Comparison of ENCODE assay signal across 8 cellular contexts in genomic region chr2:108594982-108595464, GRCh38.
DNase-seq lines count a peak whose midpoint lies in the region; TF ChIP-seq lines count a peak whose summit lies in the region.

No MANE protein-coding gene starts in this region.

- H3K27ac ChIP-seq in mesenchymal stem cell (ENCODE audit: low read length, poor library complexity, severe bottlenecking): peak overlapping the region; percentile 100

- WGBS in mesenchymal stem cell: 0% methylated on average over 4 of the region's 4 CpGs

- H3K4me2 ChIP-seq in Loucy (ENCODE audit: low read depth, low read length, poor library complexity, severe bottlenecking): peak overlapping the region; percentile 87
- peak overlapping the region; percentile 2 for H3K4me2 ChIP-seq in mesenchymal stem cell (ENCODE audit: low read length, poor library complexity, severe bottlenecking)

- H3K4me3 ChIP-seq in Loucy (ENCODE audit: low read length, poor library complexity, severe bottlenecking): peak overlapping the region; percentile 62
- H3K4me3 ChIP-seq in mesenchymal stem cell (ENCODE audit: insufficient read depth in 1 of 2, low read depth in 1 of 2, low read length in 2 of 2): peak overlapping the region in 1 of 2 experiments; percentile 0

- peaks cover 57% of the 10 kb centered on the region for H3K4me1 ChIP-seq in Loucy (ENCODE audit: insufficient read depth, low read length, poor library complexity, severe bottlenecking)
- peaks cover 6% of the 10 kb centered on the region for H3K4me1 ChIP-seq in mesenchymal stem cell (ENCODE audit: control insufficient read depth, insufficient read depth, low read depth, low read length)

- peak overlapping the region; percentile 7 to 79 for H3K4ac ChIP-seq in mesenchymal stem cell (ENCODE audit: low read depth in 1 of 2, low read length in 2 of 2)

- TF ChIP-seq CTCF in Loucy (conservative IDR thresholded peaks at IDR 0.05; ENCODE audit: low read length) (no peak), brain (conservative IDR thresholded peaks at IDR 0.05) (no peak)

- H3K9ac ChIP-seq in Loucy (ENCODE audit: low read depth, low read length, poor library complexity, severe bottlenecking) (peak overlapping the region; percentile 77), mesenchymal stem cell (ENCODE audit: low read length) (peak overlapping the region; percentile 86)

- H3K4me1 Mint-ChIP-seq in brain: peaks cover 51% of the 10 kb centered on the region

- H3K23ac ChIP-seq in mesenchymal stem cell (ENCODE audit: low read length in 2 of 2): no peak overlapping the region

- H2BK120ac ChIP-seq in mesenchymal stem cell (ENCODE audit: low read depth, low read length): no peak overlapping the region

- H3K9me3 ChIP-seq in Loucy (ENCODE audit: insufficient read depth, low read depth, low read length) (no peaks in the 10 kb centered on the region), mesenchymal stem cell (ENCODE audit: control insufficient read depth, low read length) (no peaks in the 10 kb centered on the region)

- no peaks in the 10 kb centered on the region for H3K27me3 Mint-ChIP-seq in brain

- no peak overlapping the region for H2AFZ ChIP-seq in Loucy (ENCODE audit: low read length)
- no peak overlapping the region for H2AFZ ChIP-seq in mesenchymal stem cell (ENCODE audit: low read depth, low read length)

- no peak overlapping the region for H2BK15ac ChIP-seq in mesenchymal stem cell (ENCODE audit: low read depth, poor library complexity, severe bottlenecking)

- no peak overlapping the region for H4K91ac ChIP-seq in mesenchymal stem cell (ENCODE audit: low read length)

- peaks cover 3% of the 10 kb centered on the region for H3K36me3 Mint-ChIP-seq in brain

- no peak overlapping the region for H3K4me3 Mint-ChIP-seq in brain

- H2AK5ac ChIP-seq in mesenchymal stem cell (ENCODE audit: low read length, severe bottlenecking): peak overlapping the region; percentile 90

- peaks cover 0 to 7% (median 0%) of the 10 kb centered on the region in 5 experiments for H3K9me3 Mint-ChIP-seq in brain

- H3K9me2 ChIP-seq in Loucy (replicated peaks; ENCODE audit: low read depth, low read length): no peaks in the 10 kb centered on the region

- H3K27me3 ChIP-seq in Loucy (ENCODE audit: insufficient read depth, low read length, poor library complexity, severe bottlenecking) (no peaks in the 10 kb centered on the region), mesenchymal stem cell (ENCODE audit: control insufficient read depth in 1 of 2, insufficient read depth in 1 of 2, low read length in 2 of 2) (no peaks in the 10 kb centered on the region)

- H2BK5ac ChIP-seq in mesenchymal stem cell (ENCODE audit: low read depth, low read length, poor library complexity, severe bottlenecking): peak overlapping the region; percentile 98

- H3K14ac ChIP-seq in mesenchymal stem cell (ENCODE audit: low read length in 2 of 2): no peak overlapping the region

- H3F3A ChIP-seq in Loucy (ENCODE audit: low read depth): peaks cover 16% of the 10 kb centered on the region

- peak overlapping the region in 1 of 2 experiments; percentile 94 for H2BK12ac ChIP-seq in mesenchymal stem cell (ENCODE audit: low read length in 2 of 2)

- H3K79me2 ChIP-seq in Loucy (ENCODE audit: insufficient read depth, low read length): peaks cover 55% of the 10 kb centered on the region

- no peaks in the 10 kb centered on the region for H4K20me1 ChIP-seq in Loucy (ENCODE audit: insufficient read depth, low read length, poor library complexity, severe bottlenecking)

- DNase-seq in Daoy (ENCODE audit: low read depth) (peak; percentile 98), H4 (ENCODE audit: low spot score) (peak; percentile 97), mesenchymal stem cell (peak; percentile 96), ecto neural progenitor cell (ENCODE audit: low spot score) (no peak), 8988T (no peak), germinal center (ENCODE audit: low spot score) (no peak)

- no peaks in the 10 kb centered on the region for H3K79me1 ChIP-seq in mesenchymal stem cell (replicated peaks; ENCODE audit: low read length, poor library complexity, severe bottlenecking)

- H3K36me3 ChIP-seq in Loucy (ENCODE audit: insufficient read depth, low read length): no peaks in the 10 kb centered on the region
- H3K36me3 ChIP-seq in mesenchymal stem cell (ENCODE audit: control insufficient read depth in 1 of 2, insufficient read depth in 2 of 2, low read depth in 1 of 2, low read length in 2 of 2): no peaks in the 10 kb centered on the region

- H3K18ac ChIP-seq in mesenchymal stem cell (ENCODE audit: low read depth in 1 of 2, low read length in 2 of 2): peak overlapping the region in 1 of 2 experiments; percentile 7

- peak overlapping the region; percentile 33 for H4K8ac ChIP-seq in mesenchymal stem cell (ENCODE audit: low read length)

- peak overlapping the region in 3 of 5 experiments; percentile 6 to 77 (median 65) for H3K27ac Mint-ChIP-seq in brain

Comparison
In these comparisons a context has a peak if more than half of its experiments do, and no peak if none do; other contexts are left out.
1. DNase-seq: peak in Daoy (single experiment), H4 (single experiment) and mesenchymal stem cell (single experiment); none in ecto neural progenitor cell (single experiment), 8988T (single experiment) and germinal center (single experiment).